29 cellular contexts compared by ENCODE assay signal in genomic region chr7:66403562-66403961, GRCh38.
"Had no signal": no experiment of that assay in that cellular context is flagged by ENCODE, and none has a peak within 500 bp of the region (broad histone marks: within the 10 kb centered on the region; RNA-seq: fewer than 3 reads in every experiment).

No MANE protein-coding gene starts in this region.

- H3K27me3 ChIP-seq: brain microvascular endothelial cell, esophagus squamous epithelium, gastroesophageal sphincter, heart right ventricle had no signal

- H3K4me1 ChIP-seq: esophagus squamous epithelium, gastroesophageal sphincter, heart right ventricle had no signal

- FAIRE-seq: astrocyte, bronchial epithelial cell, TTC549 had no signal

- DNase-seq: activated CD4-positive, alpha-beta memory T cell treated with anti-CD3 and anti-CD28 coated beads, Interleukin-2, amount 10 ng/mL, durations not matched to agents 7 days and 5 days; activated CD4-positive, alpha-beta T cell treated with anti-CD3 and anti-CD28 coated beads for 1 hour; activated CD4-positive, alpha-beta T cell treated with anti-CD3 and anti-CD28 coated beads for 4 hours; activated CD4-positive, alpha-beta T cell treated with anti-CD3 and anti-CD28 coated beads, Interleukin-2, amount 10 ng/mL, durations not matched to agents 7 days and 5 days; activated CD4-positive, alpha-beta T cell treated with anti-CD3 and anti-CD28 coated beads, Interleukin-2, amount 50 U/mL, for 4 hours; activated CD8-positive, alpha-beta memory T cell treated with anti-CD3 and anti-CD28 coated beads, Interleukin-2, amount 50 U/mL, for 48 hours; activated effector memory CD4-positive, alpha-beta T cell treated with Interleukin-2 at 50 U/mL for 16 hours; activated gamma-delta T cell treated with Interleukin-2 at 50 U/mL for 16 hours; activated naive CD4-positive, alpha-beta T cell treated with anti-CD3 and anti-CD28 coated beads, Interleukin-2, amount 50 U/mL, for 16 hours; activated naive CD4-positive, alpha-beta T cell treated with Interleukin-2 at 50 U/mL for 16 hours; activated T-cell treated with anti-CD3 and anti-CD28 coated beads for 4 hours; activated T-cell treated with anti-CD3 and anti-CD28 coated beads, Interleukin-2, amount 50 U/mL, for 24 hours; amniotic stem cell; anterior cingulate cortex; brain microvascular endothelial cell; effector CD4-positive, alpha-beta T cell; effector memory CD8-positive, alpha-beta T cell; erythroblast; esophagus squamous epithelium; foreskin melanocyte; heart right ventricle; T-helper 2 cell had no signal

- H3K4me3 ChIP-seq: coronary artery, esophagus squamous epithelium, gastroesophageal sphincter, heart right ventricle had no signal

- H3K27ac ChIP-seq: brain microvascular endothelial cell, coronary artery, esophagus squamous epithelium, gastroesophageal sphincter, heart right ventricle had no signal

- H3K36me3 ChIP-seq: brain microvascular endothelial cell had no signal

- H3K9me3 ChIP-seq: esophagus squamous epithelium, gastroesophageal sphincter had no signal

- ATAC-seq: activated T-helper 17 cell treated with anti-CD3 and anti-CD28 coated beads, Interleukin-2, amount 50 U/mL, for 72 hours; effector memory CD8-positive, alpha-beta T cell; gastroesophageal sphincter; heart right ventricle; WTC11 had no signal
